In genomic region chr15:87919064-87919463, GRCh38 we compare ENCODE assay signal across 8 cellular contexts.
"Had no signal": no experiment of that assay in that cellular context is flagged by ENCODE, and none has a peak within 500 bp of the region (broad histone marks: within the 10 kb centered on the region; RNA-seq: fewer than 3 reads in every experiment).

No MANE protein-coding gene starts in this region.

- H3K4me3 ChIP-seq: GM23338, K562 had no signal

- H2AFZ ChIP-seq: GM23338 had no signal

- ATAC-seq: GM23338, K562 had no signal

- DNase-seq: H9, HCEC 1CT, IMR-90 had no signal

- FAIRE-seq: H1, H54, K562 had no signal

- H3K4me2 ChIP-seq: GM23338 had no signal

- H3K27ac ChIP-seq: HL-60 had no signal
